Comparison of ENCODE assay signal across 10 cellular contexts in genomic region chr5:163473613-163474243, GRCh38. TPM values are rescaled to one million over a fixed set of nuclear protein-coding genes. Genes with fewer than 3 reads are reported as not detected.
DNase-seq lines count a peak whose midpoint lies in the region; ATAC-seq and TF ChIP-seq lines count a peak whose summit lies in the region.
"Had no signal": no experiment of that assay in that cellular context is flagged by ENCODE, and none has a peak within 500 bp of the region (broad histone marks: within the 10 kb centered on the region; RNA-seq: fewer than 3 reads in every experiment).

No MANE protein-coding gene starts in this region.

- DNase-seq in NCI-H510A treated with DMSO at 0.1 percent for 48 hours (lab: John Stamatoyannopoulos, UW) (peak; percentile 6), NCI-H510A (lab: John Stamatoyannopoulos, UW) (no peak), epithelial cell of esophagus (ENCODE audit: low read depth) (peak; percentile 28), testis (no peak), AG08396 (ENCODE audit: low spot score) (no peak), Caco-2 (no peak)
- DNase-seq: C1 segment of cervical spinal cord, NCI-H2107 had no signal

- no peak for ATAC-seq in HG02588 (IDR thresholded peaks at IDR 0.05; ENCODE audit: unreplicated experiment)

- 78 to 85% methylated on average over 3 of the region's 3 CpGs for WGBS in testis, 2 donors

- intact Hi-C loops in testis (cut with DNase I; ENCODE audit: low total_unique reads), result no loop called here
- intact Hi-C loops in Caco-2 (cut with micrococcal nuclease; ENCODE audit: unreplicated experiment), result no loop called here

- no peaks in the 10 kb centered on the region for H4K20me1 ChIP-seq in KMS-11 (ENCODE audit: insufficient read depth)

- H2AFZ ChIP-seq in KMS-11 (ENCODE audit: low read depth), result no peak overlapping the region

- TF ChIP-seq POLR2A in testis (IDR thresholded peaks at IDR 0.05), result no peak

- CTCF ChIA-PET in Caco-2 (lab: Charles Lee), result no interaction called here

- no peaks in the 10 kb centered on the region for H3K9me3 ChIP-seq in testis
- no peaks in the 10 kb centered on the region for H3K9me3 ChIP-seq in Caco-2

- peaks cover 73% of the 10 kb centered on the region for H3K36me3 Mint-ChIP-seq in Caco-2 (ENCODE audit: insufficient read depth, unreplicated experiment)

- no peak overlapping the region for H3K9ac ChIP-seq in KMS-11

- no peak overlapping the region for H3K27ac Mint-ChIP-seq in Caco-2 (ENCODE audit: unreplicated experiment)

- H3K27me3 Mint-ChIP-seq in Caco-2 (ENCODE audit: insufficient read depth, unreplicated experiment), result no peaks in the 10 kb centered on the region

- TF ChIP-seq CTCF in KMS-11 (conservative IDR thresholded peaks at IDR 0.05; ENCODE audit: low read depth, low read length) (peak; percentile 37; the same call in 1 of the 2 replicates), epithelial cell of esophagus (IDR thresholded peaks at IDR 0.05; ENCODE audit: insufficient read depth, low read depth, low read length, missing control alignments) (no peak), testis (IDR thresholded peaks at IDR 0.05) (peak in 2 of 3 experiments; percentile 4 to 56), Caco-2 (IDR thresholded peaks at IDR 0.05; ENCODE audit: insufficient read depth in 1 of 2, low read depth in 1 of 2, low read length in 1 of 2, severe bottlenecking in 1 of 2, unreplicated experiment in 1 of 2) (peak in 1 of 2 experiments; percentile 35)

- H3K4me1 Mint-ChIP-seq in Caco-2 (ENCODE audit: low read depth, unreplicated experiment), result no peaks in the 10 kb centered on the region

- H3K27me3 ChIP-seq in KMS-11 (ENCODE audit: insufficient read depth, low read depth) (no peaks in the 10 kb centered on the region), testis (no peaks in the 10 kb centered on the region), Caco-2 (replicated peaks; ENCODE audit: control insufficient read depth, insufficient read depth, low read length) (no peaks in the 10 kb centered on the region)

- no peaks in the 10 kb centered on the region for H3K79me2 ChIP-seq in KMS-11 (ENCODE audit: insufficient read depth, low read depth)

- H3K9me3 Mint-ChIP-seq in Caco-2 (ENCODE audit: unreplicated experiment), result no peaks in the 10 kb centered on the region

- H3K4me1 ChIP-seq in KMS-11 (ENCODE audit: low read depth, poor library complexity, severe bottlenecking), result no peaks in the 10 kb centered on the region
- no peaks in the 10 kb centered on the region for H3K4me1 ChIP-seq in testis
- H3K4me1 ChIP-seq in Caco-2, result no peaks in the 10 kb centered on the region

- H3K4me3 ChIP-seq in KMS-11 (IDR thresholded peaks at IDR 0.05; ENCODE audit: insufficient read depth, low read depth, low read length) (no peak overlapping the region), epithelial cell of esophagus (ENCODE audit: low read length) (no peak overlapping the region), testis (no peak overlapping the region), Caco-2 (ENCODE audit: low read depth, low read length) (no peak overlapping the region)

- H3K4me2 ChIP-seq in KMS-11, result no peak overlapping the region

- no peak overlapping the region for H3K4me3 Mint-ChIP-seq in Caco-2 (ENCODE audit: unreplicated experiment)

- POLR2A ChIA-PET in Caco-2 (lab: Charles Lee), result no interaction called here

- H3K36me3 ChIP-seq in KMS-11 (ENCODE audit: insufficient read depth), result no peaks in the 10 kb centered on the region
- no peaks in the 10 kb centered on the region for H3K36me3 ChIP-seq in testis (ENCODE audit: low read depth, missing control alignments)
- H3K36me3 ChIP-seq in Caco-2 (ENCODE audit: control insufficient read depth, insufficient read depth, low read length), result peaks cover 1% of the 10 kb centered on the region

- BruUV-seq in Caco-2 (replicated peaks; lab: Mats Ljungman, UMichigan), result no TSS peak

- H3K27ac ChIP-seq in KMS-11, result no peak overlapping the region
- no peak overlapping the region for H3K27ac ChIP-seq in testis

RNA-seq across cellular contexts. Expression of gene HMMR, which starts 13.3 kb away (rescaled TPM):
- total RNA-seq in testis (10 to 100 TPM; 11.5 to 20.9 TPM), Caco-2 (2022) (61.1 and 64.2 TPM in 2 replicates)
- 14.5 TPM for polyA plus RNA-seq in testis (ENCODE audit: insufficient read depth, low read depth, low replicate concordance)

RNA-seq across cellular contexts. Expression of gene NUDCD2, which starts 13.8 kb away (rescaled TPM):
- total RNA-seq in testis, result 10 to 100 TPM; 11.4 to 12.9 TPM
- polyA plus RNA-seq in testis (ENCODE audit: insufficient read depth, low read depth, low replicate concordance), result 25.7 TPM
- 50.0 and 50.9 TPM in 2 replicates for total RNA-seq in Caco-2 (2022)

RNA-seq across cellular contexts. Expression of gene MAT2B, which starts 31.7 kb away (rescaled TPM):
- total RNA-seq in testis (10 to 100 TPM; 43.8 to 54.8 TPM), Caco-2 (2022) (23.4 and 25.1 TPM in 2 replicates)
- 54.8 TPM for polyA plus RNA-seq in testis (ENCODE audit: insufficient read depth, low read depth, low replicate concordance)

RNA-seq across cellular contexts. Expression of gene CCNG1, which starts 36.3 kb away (rescaled TPM):
- total RNA-seq in testis (10 to 100 TPM; 60.5 to 72.2 TPM), Caco-2 (2022) (175 and 181 TPM in 2 replicates)
- 34.5 TPM for polyA plus RNA-seq in testis (ENCODE audit: insufficient read depth, low read depth, low replicate concordance)

Comparison
In these comparisons a context has a peak if more than half of its experiments do, and no peak if none do; other contexts are left out.
1. DNase-seq: peak in NCI-H510A treated with DMSO at 0.1 percent for 48 hours (single experiment) and epithelial cell of esophagus (single experiment); none in NCI-H510A (single experiment), testis (single experiment), AG08396 (single experiment) and Caco-2 (0 of 2).